ENCODE assay signal across 1 cellular context in the genomic region with DNA sequence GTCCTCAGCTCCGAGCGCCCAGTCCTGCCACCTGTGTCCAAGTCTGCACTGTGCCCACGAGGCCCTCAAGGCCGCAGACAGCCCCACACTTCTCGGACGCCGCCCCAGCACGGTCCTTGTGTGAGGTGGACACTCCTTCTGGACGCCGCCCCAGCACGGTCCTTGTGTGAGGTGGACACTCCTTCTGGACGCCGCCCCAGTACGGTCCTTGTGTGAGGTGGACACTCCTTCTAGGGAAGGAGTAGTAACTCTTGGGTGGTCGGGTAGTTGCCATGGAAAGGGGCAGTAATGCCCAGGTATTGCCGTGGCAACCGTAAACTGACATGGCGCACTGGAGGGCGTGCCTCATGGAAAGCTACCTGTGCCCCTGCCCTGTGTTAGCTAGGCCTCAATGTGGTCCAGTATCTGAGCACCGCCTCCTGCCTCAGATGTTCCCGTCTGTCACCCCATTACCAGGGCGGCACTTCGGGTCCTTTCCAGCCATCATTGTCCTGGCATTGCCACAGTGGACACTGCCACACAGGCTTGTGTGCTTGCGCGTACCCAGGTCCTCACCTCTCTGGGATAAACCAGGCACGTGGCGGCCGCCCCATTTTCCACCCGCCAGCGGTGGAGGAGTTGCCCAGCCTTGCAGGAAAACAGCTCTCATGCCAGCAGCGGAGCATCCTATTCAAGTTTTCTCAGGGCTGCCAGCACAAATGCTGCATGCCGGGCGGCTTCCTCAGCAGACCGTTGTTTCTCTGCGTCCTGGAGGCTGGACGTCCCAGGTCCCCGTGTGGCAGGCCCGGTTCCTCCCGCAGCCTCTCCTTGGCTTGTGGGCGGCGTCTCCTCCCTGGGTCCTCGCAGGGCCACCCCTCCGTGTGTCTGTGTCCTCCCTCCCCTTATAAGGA.
TF ChIP-seq lines count a peak whose summit lies in the region.

No MANE protein-coding gene starts in this region.

TF ChIP-seq in WTC11, 78 proteins besides CTCF, POLR2A, EP300 and RAD21 (continued from another document):
- TF ChIP-seq, protein P1, sequence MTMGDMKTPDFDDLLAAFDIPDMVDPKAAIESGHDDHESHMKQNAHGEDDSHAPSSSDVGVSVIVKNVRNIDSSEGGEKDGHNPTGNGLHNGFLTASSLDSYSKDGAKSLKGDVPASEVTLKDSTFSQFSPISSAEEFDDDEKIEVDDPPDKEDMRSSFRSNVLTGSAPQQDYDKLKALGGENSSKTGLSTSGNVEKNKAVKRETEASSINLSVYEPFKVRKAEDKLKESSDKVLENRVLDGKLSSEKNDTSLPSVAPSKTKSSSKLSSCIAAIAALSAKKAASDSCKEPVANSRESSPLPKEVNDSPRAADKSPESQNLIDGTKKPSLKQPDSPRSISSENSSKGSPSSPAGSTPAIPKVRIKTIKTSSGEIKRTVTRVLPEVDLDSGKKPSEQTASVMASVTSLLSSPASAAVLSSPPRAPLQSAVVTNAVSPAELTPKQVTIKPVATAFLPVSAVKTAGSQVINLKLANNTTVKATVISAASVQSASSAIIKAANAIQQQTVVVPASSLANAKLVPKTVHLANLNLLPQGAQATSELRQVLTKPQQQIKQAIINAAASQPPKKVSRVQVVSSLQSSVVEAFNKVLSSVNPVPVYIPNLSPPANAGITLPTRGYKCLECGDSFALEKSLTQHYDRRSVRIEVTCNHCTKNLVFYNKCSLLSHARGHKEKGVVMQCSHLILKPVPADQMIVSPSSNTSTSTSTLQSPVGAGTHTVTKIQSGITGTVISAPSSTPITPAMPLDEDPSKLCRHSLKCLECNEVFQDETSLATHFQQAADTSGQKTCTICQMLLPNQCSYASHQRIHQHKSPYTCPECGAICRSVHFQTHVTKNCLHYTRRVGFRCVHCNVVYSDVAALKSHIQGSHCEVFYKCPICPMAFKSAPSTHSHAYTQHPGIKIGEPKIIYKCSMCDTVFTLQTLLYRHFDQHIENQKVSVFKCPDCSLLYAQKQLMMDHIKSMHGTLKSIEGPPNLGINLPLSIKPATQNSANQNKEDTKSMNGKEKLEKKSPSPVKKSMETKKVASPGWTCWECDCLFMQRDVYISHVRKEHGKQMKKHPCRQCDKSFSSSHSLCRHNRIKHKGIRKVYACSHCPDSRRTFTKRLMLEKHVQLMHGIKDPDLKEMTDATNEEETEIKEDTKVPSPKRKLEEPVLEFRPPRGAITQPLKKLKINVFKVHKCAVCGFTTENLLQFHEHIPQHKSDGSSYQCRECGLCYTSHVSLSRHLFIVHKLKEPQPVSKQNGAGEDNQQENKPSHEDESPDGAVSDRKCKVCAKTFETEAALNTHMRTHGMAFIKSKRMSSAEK (CRISPR knock-in tag; IDR thresholded peaks at IDR 0.05; ENCODE audit: borderline replicate concordance), result no peak
- TF ChIP-seq, protein P2, sequence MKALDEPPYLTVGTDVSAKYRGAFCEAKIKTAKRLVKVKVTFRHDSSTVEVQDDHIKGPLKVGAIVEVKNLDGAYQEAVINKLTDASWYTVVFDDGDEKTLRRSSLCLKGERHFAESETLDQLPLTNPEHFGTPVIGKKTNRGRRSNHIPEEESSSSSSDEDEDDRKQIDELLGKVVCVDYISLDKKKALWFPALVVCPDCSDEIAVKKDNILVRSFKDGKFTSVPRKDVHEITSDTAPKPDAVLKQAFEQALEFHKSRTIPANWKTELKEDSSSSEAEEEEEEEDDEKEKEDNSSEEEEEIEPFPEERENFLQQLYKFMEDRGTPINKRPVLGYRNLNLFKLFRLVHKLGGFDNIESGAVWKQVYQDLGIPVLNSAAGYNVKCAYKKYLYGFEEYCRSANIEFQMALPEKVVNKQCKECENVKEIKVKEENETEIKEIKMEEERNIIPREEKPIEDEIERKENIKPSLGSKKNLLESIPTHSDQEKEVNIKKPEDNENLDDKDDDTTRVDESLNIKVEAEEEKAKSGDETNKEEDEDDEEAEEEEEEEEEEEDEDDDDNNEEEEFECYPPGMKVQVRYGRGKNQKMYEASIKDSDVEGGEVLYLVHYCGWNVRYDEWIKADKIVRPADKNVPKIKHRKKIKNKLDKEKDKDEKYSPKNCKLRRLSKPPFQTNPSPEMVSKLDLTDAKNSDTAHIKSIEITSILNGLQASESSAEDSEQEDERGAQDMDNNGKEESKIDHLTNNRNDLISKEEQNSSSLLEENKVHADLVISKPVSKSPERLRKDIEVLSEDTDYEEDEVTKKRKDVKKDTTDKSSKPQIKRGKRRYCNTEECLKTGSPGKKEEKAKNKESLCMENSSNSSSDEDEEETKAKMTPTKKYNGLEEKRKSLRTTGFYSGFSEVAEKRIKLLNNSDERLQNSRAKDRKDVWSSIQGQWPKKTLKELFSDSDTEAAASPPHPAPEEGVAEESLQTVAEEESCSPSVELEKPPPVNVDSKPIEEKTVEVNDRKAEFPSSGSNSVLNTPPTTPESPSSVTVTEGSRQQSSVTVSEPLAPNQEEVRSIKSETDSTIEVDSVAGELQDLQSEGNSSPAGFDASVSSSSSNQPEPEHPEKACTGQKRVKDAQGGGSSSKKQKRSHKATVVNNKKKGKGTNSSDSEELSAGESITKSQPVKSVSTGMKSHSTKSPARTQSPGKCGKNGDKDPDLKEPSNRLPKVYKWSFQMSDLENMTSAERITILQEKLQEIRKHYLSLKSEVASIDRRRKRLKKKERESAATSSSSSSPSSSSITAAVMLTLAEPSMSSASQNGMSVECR (CRISPR knock-in tag; IDR thresholded peaks at IDR 0.05; ENCODE audit: borderline replicate concordance), result no peak
TF ChIP-seq in WTC11: peak in this region for 0.
